Comparison of ENCODE assay signal across 5 cellular contexts in genomic region chr14:21294026-21294425, GRCh38. TPM values are rescaled to one million over a fixed set of nuclear protein-coding genes. Genes with fewer than 3 reads are reported as not detected.
"Had no signal": no experiment of that assay in that cellular context is flagged by ENCODE, and none has a peak within 500 bp of the region (broad histone marks: within the 10 kb centered on the region; RNA-seq: fewer than 3 reads in every experiment).

No MANE protein-coding gene starts in this region.

RNA-seq across cellular contexts. Expression of gene RPGRIP1, which starts 14.1 kb away (rescaled TPM):
- total RNA-seq: suprapubic skin, temporal lobe, thoracic aorta, thyroid gland, vagina had no signal
